Comparison of ENCODE assay signal across 8 cellular contexts in the genomic region with DNA sequence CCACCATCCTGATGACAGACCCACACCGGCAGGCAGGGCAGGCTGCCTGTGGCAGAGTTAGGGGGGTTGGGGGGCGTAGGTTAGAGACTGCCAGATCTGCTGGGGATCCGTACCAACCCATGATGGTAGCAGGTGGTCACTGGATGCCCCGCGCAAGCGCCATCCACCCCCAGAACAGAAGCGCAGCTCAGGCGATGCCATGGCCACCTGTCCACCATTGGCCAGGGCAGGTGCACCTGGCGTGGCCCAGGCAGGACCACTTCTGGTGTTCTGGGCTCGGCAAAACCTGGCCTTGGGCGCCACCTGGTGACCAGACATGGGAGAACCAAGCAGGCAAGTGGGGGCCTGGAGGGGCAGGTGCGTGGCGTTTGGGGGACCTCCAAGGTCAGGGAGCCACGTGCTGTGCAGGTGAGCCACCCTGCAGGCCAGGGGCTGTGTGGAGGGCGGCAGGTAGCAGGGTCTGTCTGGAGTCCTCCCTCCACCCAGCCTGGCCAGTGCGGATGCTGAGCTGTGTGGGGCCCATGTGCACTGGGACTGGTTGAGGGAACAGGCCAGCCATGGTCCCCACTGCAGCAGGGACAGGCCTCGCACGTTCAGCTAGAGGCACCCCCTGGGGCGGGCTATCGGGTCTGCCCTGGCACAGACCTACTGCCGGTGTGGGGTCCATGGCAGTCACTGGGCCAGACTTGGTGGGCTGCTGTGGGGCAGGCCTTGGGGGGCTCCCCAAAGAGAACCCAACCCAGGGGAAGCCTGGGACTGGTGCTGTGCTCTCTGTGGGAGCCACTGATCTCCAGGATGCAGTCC. TPM values are rescaled to one million over a fixed set of nuclear protein-coding genes. Genes with fewer than 3 reads are reported as not detected.
DNase-seq lines count a peak whose midpoint lies in the region; ATAC-seq and TF ChIP-seq lines count a peak whose summit lies in the region.

No MANE protein-coding gene starts in this region.

- peak; percentile 33 for DNase-seq in NCI-H2171 (lab: John Stamatoyannopoulos, UW)
- DNase-seq in activated CD4-positive, alpha-beta T cell treated with anti-CD3 and anti-CD28 coated beads for 48 hours, result peak; percentile 85
- DNase-seq in cerebellar nuclear complex (lab: John Stamatoyannopoulos, UW), result peak; percentile 63 to 87
- peak; percentile 84 for DNase-seq in lower lobe of right lung
- DNase-seq in stimulated activated CD8-positive, alpha-beta memory T cell treated with anti-CD3 and anti-CD28 coated beads, Interleukin-15, amount 100 ng/mL, for 1 hour (ENCODE audit: low read depth), result peak; percentile 59

- ATAC-seq in GM18909 (IDR thresholded peaks at IDR 0.05; ENCODE audit: poor library complexity, unreplicated experiment), result peak; percentile 47
- peak; percentile 56 to 64 for ATAC-seq in lower lobe of right lung
- ATAC-seq in GM18511 (IDR thresholded peaks at IDR 0.05; ENCODE audit: unreplicated experiment), result no peak

- H3K4me3 ChIP-seq in lower lobe of right lung, result no peak overlapping the region

- TF ChIP-seq CTCF in 22Rv1 (IDR thresholded peaks at IDR 0.05) (peak; percentile 87), lower lobe of right lung (IDR thresholded peaks at IDR 0.05) (peak; percentile 94)

- no peaks in the 10 kb centered on the region for H3K9me3 ChIP-seq in lower lobe of right lung

- peaks cover 54% of the 10 kb centered on the region for H3K4me1 ChIP-seq in lower lobe of right lung

- intact Hi-C loops in lower lobe of right lung (cut with DNase I), result no loop called here

- H3K27ac ChIP-seq in 22Rv1 (no peak overlapping the region), lower lobe of right lung (no peak overlapping the region)

- H3K27me3 ChIP-seq in lower lobe of right lung (ENCODE audit: low read depth), result no peaks in the 10 kb centered on the region

- no peaks in the 10 kb centered on the region for H3K36me3 ChIP-seq in lower lobe of right lung

RNA-seq across cellular contexts. Expression of a gene that starts 15.6 kb away (rescaled TPM):
- total RNA-seq in lower lobe of right lung, result 29.8 TPM

RNA-seq across cellular contexts. Expression of a gene that starts 15.9 kb away (rescaled TPM):
- total RNA-seq in lower lobe of right lung, result 33.0 TPM

RNA-seq across cellular contexts. Expression of a gene that starts 17.9 kb away (rescaled TPM):
- total RNA-seq in lower lobe of right lung, result 11.0 TPM

RNA-seq across cellular contexts. Expression of a gene that starts 24.2 kb away (rescaled TPM):
- 115 TPM for total RNA-seq in lower lobe of right lung

Comparison
In these comparisons a context has a peak if more than half of its experiments do, and no peak if none do; other contexts are left out.
1. DNase-seq: peak in every context shown above with its lines; median percentile 85 in activated CD4-positive, alpha-beta T cell treated with anti-CD3 and anti-CD28 coated beads for 48 hours; 84 in lower lobe of right lung; 75 in cerebellar nuclear complex; 59 in stimulated activated CD8-positive, alpha-beta memory T cell treated with anti-CD3 and anti-CD28 coated beads, Interleukin-15, amount 100 ng/mL, for 1 hour; 33 in NCI-H2171.